Comparison of ENCODE assay signal across 19 cellular contexts in genomic region chr6:20583447-20583806, GRCh38.
DNase-seq lines count a peak whose midpoint lies in the region.
"Had no signal": no experiment of that assay in that cellular context is flagged by ENCODE, and none has a peak within 500 bp of the region (broad histone marks: within the 10 kb centered on the region; RNA-seq: fewer than 3 reads in every experiment).

No MANE protein-coding gene starts in this region.

- H3K4me1 ChIP-seq in iPS-18a (ENCODE audit: control insufficient read depth, low read depth, low read length), result peaks cover 23% of the 10 kb centered on the region
- H3K4me1 ChIP-seq: heart right ventricle had no signal

- H3K9me3 ChIP-seq in iPS-18a (ENCODE audit: control insufficient read depth, low read depth, low read length), result no peaks in the 10 kb centered on the region
- H3K9me3 ChIP-seq: heart right ventricle, stomach had no signal

- H3K27me3 ChIP-seq in iPS-18a (ENCODE audit: control insufficient read depth, insufficient read depth, low read length), result no peaks in the 10 kb centered on the region
- H3K27me3 ChIP-seq: heart right ventricle, stomach had no signal

- DNase-seq in DMS53 treated with DMSO at 0.1 percent for 48 hours (lab: John Stamatoyannopoulos, UW; ENCODE audit: unreplicated experiment), result peak; percentile 96
- DNase-seq in NCI-H1048 (lab: John Stamatoyannopoulos, UW), result peak; percentile 70
- peak; percentile 71 for DNase-seq in NCI-H345 (lab: John Stamatoyannopoulos, UW)
- DNase-seq in stimulated activated CD4-positive, alpha-beta T cell treated with anti-CD3 and anti-CD28 coated beads, Interleukin-1b, Interleukin-23, amount 100 ng/mL, for 48 hours, result no peak
- DNase-seq in NCI-H1694 (lab: John Stamatoyannopoulos, UW), result no peak
- no peak for DNase-seq in effector CD4-positive, alpha-beta T cell
- DNase-seq: activated CD8-positive, alpha-beta T cell treated with anti-CD3 and anti-CD28 coated beads for 36 hours; activated naive CD8-positive, alpha-beta T cell treated with anti-CD3 and anti-CD28 coated beads, Interleukin-2, amount 50 U/mL, for 24 hours; CD8-positive, alpha-beta T cell; heart right ventricle; kidney; naive thymus-derived CD8-positive, alpha-beta T cell; NCI-H2227 treated with DMSO at 0.1 percent for 48 hours; posterior cingulate gyrus; SHP77 treated with DMSO at 0.1 percent for 48 hours; stomach; WERI-Rb-1 had no signal

- no peak overlapping the region for H3K27ac ChIP-seq in iPS-18a (ENCODE audit: low read length)
- H3K27ac ChIP-seq: coronary artery, heart right ventricle, stomach, WERI-Rb-1 had no signal

- peak overlapping the region; percentile 16 for H3K4me3 ChIP-seq in iPS-18a (ENCODE audit: low read length)
- H3K4me3 ChIP-seq: coronary artery, heart right ventricle, stomach had no signal

- no peaks in the 10 kb centered on the region for H3K36me3 ChIP-seq in iPS-18a (ENCODE audit: control insufficient read depth, low read depth, low read length)

- no peak overlapping the region for H3K9ac ChIP-seq in iPS-18a (ENCODE audit: low read length)

Comparison
In these comparisons a context has a peak if more than half of its experiments do, and no peak if none do; other contexts are left out.
1. DNase-seq: peak in DMS53 treated with DMSO at 0.1 percent for 48 hours (single experiment), NCI-H1048 (single experiment) and NCI-H345 (single experiment); none in stimulated activated CD4-positive, alpha-beta T cell treated with anti-CD3 and anti-CD28 coated beads, Interleukin-1b, Interleukin-23, amount 100 ng/mL, for 48 hours (single experiment), NCI-H1694 (single experiment) and effector CD4-positive, alpha-beta T cell (single experiment).